Comparison of ENCODE assay signal across 23 cellular contexts in the genomic region with DNA sequence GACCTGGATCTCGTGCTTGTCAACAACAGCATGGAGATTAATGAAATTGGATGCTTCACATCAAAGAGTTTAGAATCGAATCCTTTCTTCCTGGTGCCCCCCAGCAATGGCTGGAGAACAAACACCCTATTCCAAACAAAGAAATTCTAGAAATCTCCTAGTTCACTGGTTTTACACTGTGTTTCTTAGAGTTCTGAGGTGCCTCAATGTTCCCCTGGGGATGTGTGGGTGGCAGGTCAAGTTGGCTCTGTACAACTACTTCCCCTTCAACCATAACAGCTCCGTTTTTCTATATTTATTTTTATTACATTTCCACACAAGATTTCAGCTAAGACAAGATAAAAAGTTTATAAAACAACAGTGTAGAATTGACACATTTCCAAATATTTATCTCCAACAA. TPM values are rescaled to one million over a fixed set of nuclear protein-coding genes. Genes with fewer than 3 reads are reported as not detected.
"Had no signal": no experiment of that assay in that cellular context is flagged by ENCODE, and none has a peak within 500 bp of the region (broad histone marks: within the 10 kb centered on the region; RNA-seq: fewer than 3 reads in every experiment).

No MANE protein-coding gene starts in this region.

- H3K36me3 Mint-ChIP-seq: naive thymus-derived CD4-positive, alpha-beta T cell; natural killer cell treated with Interleukin-12 subunit alpha and Interleukin-12 subunit beta and Interleukin-15 and Interleukin-18, amount 100 ng/mL, for 72 hours had no signal

- H3K27ac ChIP-seq: left ventricle myocardium inferior, ovary, right atrium auricular region, right lobe of liver, suprapubic skin, thoracic aorta, tibial artery, upper lobe of right lung had no signal

- H3K4me3 Mint-ChIP-seq: naive thymus-derived CD4-positive, alpha-beta T cell; natural killer cell treated with Interleukin-12 subunit alpha and Interleukin-12 subunit beta and Interleukin-15 and Interleukin-18, amount 100 ng/mL, for 72 hours; stimulated activated naive CD8-positive, alpha-beta T cell treated with anti-CD3 and anti-CD28 coated beads, Interleukin-15, Interleukin-2, amounts not matched to agents 100 ng/mL and 50 ng/mL, for 24 hours had no signal

- DNase-seq: islet precursor cell; left ventricle myocardium inferior; midbrain; mucosa of descending colon; naive thymus-derived CD4-positive, alpha-beta T cell; ovary; right lobe of liver; stimulated activated CD4-positive, alpha-beta T cell treated with anti-CD3 and anti-CD28 coated beads, Interleukin-1b, Interleukin-23, amount 100 ng/mL, for 48 hours; stimulated activated CD4-positive, alpha-beta T cell treated with anti-CD3 and anti-CD28 coated beads, Interleukin-2, amount 100 ng/mL, for 48 hours; stimulated activated CD4-positive, alpha-beta T cell treated with anti-CD3 and anti-CD28 coated beads, Interleukin-4, amount 100 ng/mL, for 4 hours; stimulated activated CD8-positive, alpha-beta memory T cell treated with anti-CD3 and anti-CD28 coated beads, Interleukin-4, amount 100 ng/mL, for 48 hours; stimulated activated naive CD4-positive, alpha-beta T cell; tibial artery; trophoblast cell; upper lobe of right lung had no signal

- H3K36me3 ChIP-seq: left ventricle myocardium inferior, ovary, right atrium auricular region, right lobe of liver, suprapubic skin, thoracic aorta, tibial artery, upper lobe of right lung had no signal

- H3K4me1 Mint-ChIP-seq: naive thymus-derived CD4-positive, alpha-beta T cell had no signal

- H3K9me3 ChIP-seq: mucosa of descending colon, ovary, right lobe of liver, suprapubic skin, thoracic aorta, upper lobe of right lung had no signal

- H3K4me2 ChIP-seq: smooth muscle cell had no signal

- ATAC-seq: mucosa of descending colon; naive thymus-derived CD4-positive, alpha-beta T cell; natural killer cell treated with Interleukin-12 subunit alpha and Interleukin-12 subunit beta and Interleukin-15 and Interleukin-18, amount 100 ng/mL, for 72 hours; right lobe of liver; upper lobe of right lung had no signal

- H3K4me1 ChIP-seq: right atrium auricular region, right lobe of liver, tibial artery had no signal

- H3K9me3 Mint-ChIP-seq: natural killer cell treated with Interleukin-12 subunit alpha and Interleukin-12 subunit beta and Interleukin-15 and Interleukin-18, amount 100 ng/mL, for 72 hours; stimulated activated naive CD8-positive, alpha-beta T cell treated with anti-CD3 and anti-CD28 coated beads, Interleukin-15, Interleukin-2, amounts not matched to agents 100 ng/mL and 50 ng/mL, for 24 hours had no signal

- H3K27ac Mint-ChIP-seq: naive thymus-derived CD4-positive, alpha-beta T cell; natural killer cell treated with Interleukin-12 subunit alpha and Interleukin-12 subunit beta and Interleukin-15 and Interleukin-18, amount 100 ng/mL, for 72 hours; progenitor cell of endocrine pancreas; stimulated activated naive CD8-positive, alpha-beta T cell treated with anti-CD3 and anti-CD28 coated beads, Interleukin-15, Interleukin-2, amounts not matched to agents 100 ng/mL and 50 ng/mL, for 24 hours had no signal

- H3K4me3 ChIP-seq: left ventricle myocardium inferior, lung, mucosa of descending colon, ovary, right atrium auricular region, right lobe of liver, smooth muscle cell, suprapubic skin, thoracic aorta, tibial artery, upper lobe of right lung had no signal

- H3K27me3 ChIP-seq: ovary, right atrium auricular region, right lobe of liver, suprapubic skin, tibial artery, upper lobe of right lung had no signal

RNA-seq across cellular contexts. Expression of gene CH25H, which starts 22.5 kb away (rescaled TPM):
- total RNA-seq: natural killer cell treated with Interleukin-12 subunit alpha and Interleukin-12 subunit beta and Interleukin-15 and Interleukin-18, amount 100 ng/mL, for 72 hours; progenitor cell of endocrine pancreas; smooth muscle cell had no signal
- polyA plus RNA-seq: smooth muscle cell had no signal
